In genomic region chr12:66234037-66234693, GRCh38 we compare ENCODE assay signal across 8 cellular contexts. TPM values are rescaled to one million over a fixed set of nuclear protein-coding genes. Genes with fewer than 3 reads are reported as not detected.
A peak's percentile ranks its signal among the peaks of the same experiment; 100 is the strongest.
DNase-seq lines count a peak whose midpoint lies in the region; ATAC-seq and TF ChIP-seq lines count a peak whose summit lies in the region.
"Not testable (repeated sequence)": the region's sequence is repeated elsewhere in the genome, so short reads cannot be mapped to it uniquely, and the experiment has no call there.

No MANE protein-coding gene starts in this region.

- not testable (repeated sequence) for H3K9me3 Mint-ChIP-seq in activated T-cell treated with anti-CD3 and anti-CD28 coated beads, Interleukin-2, amount 50 U/mL, for 72 hours; osteocyte (ENCODE audit: unreplicated experiment)

- H3K27me3 ChIP-seq in foreskin keratinocyte: peaks cover 54% of the 10 kb centered on the region

- ATAC-seq in GM18873 (IDR thresholded peaks at IDR 0.05; ENCODE audit: low FRiP score, unreplicated experiment): peak; percentile 99
- peak; percentile 91 for ATAC-seq in HG02763 (IDR thresholded peaks at IDR 0.05; ENCODE audit: unreplicated experiment)
- peak; percentile 58 to 75 for ATAC-seq in activated T-cell treated with anti-CD3 and anti-CD28 coated beads, Interleukin-2, amount 50 U/mL, for 72 hours (replicated peaks in 1 of 2)
- ATAC-seq in foreskin keratinocyte: peak; percentile 63

- H3K36me3 Mint-ChIP-seq in activated T-cell treated with anti-CD3 and anti-CD28 coated beads, Interleukin-2, amount 50 U/mL, for 72 hours (ENCODE audit: insufficient read depth in 2 of 2); osteocyte (ENCODE audit: unreplicated experiment): not testable (repeated sequence)

- H3K4me1 ChIP-seq in foreskin keratinocyte: not testable (repeated sequence)

- H3K27ac Mint-ChIP-seq in activated T-cell treated with anti-CD3 and anti-CD28 coated beads, Interleukin-2, amount 50 U/mL, for 72 hours; osteocyte (ENCODE audit: unreplicated experiment): not testable (repeated sequence)

- DNase-seq in Kasumi-1 (lab: John Stamatoyannopoulos, UW): peak; percentile 78 to 86
- DNase-seq in RPMI7951 (ENCODE audit: low read depth): peak; percentile 82
- DNase-seq in activated T-cell treated with anti-CD3 and anti-CD28 coated beads, Interleukin-2, amount 50 U/mL, for 72 hours: peak; percentile 30 to 31
- DNase-seq in foreskin keratinocyte; osteocyte (ENCODE audit: extremely low spot score, unreplicated experiment): not testable (repeated sequence)

- H3K4me3 Mint-ChIP-seq in activated T-cell treated with anti-CD3 and anti-CD28 coated beads, Interleukin-2, amount 50 U/mL, for 72 hours: peak overlapping the region; percentile 7 to 57
- peak overlapping the region; percentile 38 for H3K4me3 Mint-ChIP-seq in osteocyte (ENCODE audit: unreplicated experiment)

- peak; percentile 35 for TF ChIP-seq CTCF in C4-2B (conservative IDR thresholded peaks at IDR 0.05)
- TF ChIP-seq CTCF in foreskin keratinocyte (conservative IDR thresholded peaks at IDR 0.05): peak; percentile 5
- TF ChIP-seq CTCF in osteocyte (IDR thresholded peaks at IDR 0.05): not testable (repeated sequence)

- not testable (repeated sequence) for H3K27ac ChIP-seq in C4-2B, foreskin keratinocyte

- peaks cover 12% of the 10 kb centered on the region for H3K4me1 Mint-ChIP-seq in activated T-cell treated with anti-CD3 and anti-CD28 coated beads, Interleukin-2, amount 50 U/mL, for 72 hours (ENCODE audit: low read depth)
- H3K4me1 Mint-ChIP-seq in osteocyte (ENCODE audit: unreplicated experiment): not testable (repeated sequence)

- peaks cover 14% of the 10 kb centered on the region for H3K27me3 Mint-ChIP-seq in activated T-cell treated with anti-CD3 and anti-CD28 coated beads, Interleukin-2, amount 50 U/mL, for 72 hours (ENCODE audit: low read depth)
- peaks cover 43% of the 10 kb centered on the region for H3K27me3 Mint-ChIP-seq in osteocyte (ENCODE audit: unreplicated experiment)

RNA-seq across cellular contexts. Expression of gene IRAK3, which starts 45.2 kb away (rescaled TPM):
- 3.5 and 4.8 TPM in 2 replicates for total RNA-seq in RPMI7951 (2014; rRNA removed; shearing (Covaris generic))
- total RNA-seq in activated T-cell treated with anti-CD3 and anti-CD28 coated beads, Interleukin-2, amount 50 U/mL, for 72 hours: 1 to 10 TPM; 1.2 to 1.3 TPM
- total RNA-seq in foreskin keratinocyte (0.24 and 0.32 TPM in 2 replicates), osteocyte (0.21 and 0.32 TPM in 2 replicates)
- polyA plus RNA-seq in foreskin keratinocyte: 0.06 and 0.09 TPM in 2 replicates
